7 cellular contexts compared by ENCODE assay signal in genomic region chr12:65556676-65557424, GRCh38.
DNase-seq lines count a peak whose midpoint lies in the region; ATAC-seq and TF ChIP-seq lines count a peak whose summit lies in the region.

No MANE protein-coding gene starts in this region.

- no peak overlapping the region for H3K4me3 ChIP-seq in GM12875 (ENCODE audit: low read depth, low read length)
- no peak overlapping the region for H3K4me3 ChIP-seq in NB4 (ENCODE audit: low read depth, low read length)
- no peak overlapping the region for H3K4me3 ChIP-seq in ascending aorta
- no peak overlapping the region for H3K4me3 ChIP-seq in gastrocnemius medialis

- H3K27ac ChIP-seq in ascending aorta (no peak overlapping the region), gastrocnemius medialis (no peak overlapping the region)

- H3K4me1 ChIP-seq in ascending aorta = no peaks in the 10 kb centered on the region
- peaks cover 0 to 3% of the 10 kb centered on the region in 2 donors for H3K4me1 ChIP-seq in gastrocnemius medialis

- peaks cover 7% of the 10 kb centered on the region for H3K4me1 Mint-ChIP-seq in T-helper 17 cell

- H3K27me3 Mint-ChIP-seq in T-helper 17 cell = peaks cover 45% of the 10 kb centered on the region

- no peak overlapping the region for H3K4me3 Mint-ChIP-seq in T-helper 17 cell

- DNase-seq in HEK293T (ENCODE audit: extremely low spot score) (peak; percentile 86), NB4 (ENCODE audit: low read depth) (peak; percentile 82), T-helper 17 cell (peak; percentile 14 to 44 (median 23)), ascending aorta (ENCODE audit: low spot score in 2 of 2) (peak; percentile 9 to 84), hepatic stellate cell (ENCODE audit: low spot score) (peak; percentile 58), gastrocnemius medialis (peak; percentile 18 to 45)

- H3K36me3 ChIP-seq in ascending aorta (no peaks in the 10 kb centered on the region), gastrocnemius medialis (no peaks in the 10 kb centered on the region)

- POLR2A ChIA-PET in HEK293T (lab: Yijun Ruan, JAX) = interaction anchor here (1.0 kb wide), 1 partner anchor 9 kb away, joined by 3 read pairs; no protein-coding TSS in a partner anchor

- H3K27me3 ChIP-seq in ascending aorta (no peaks in the 10 kb centered on the region), gastrocnemius medialis (no peaks in the 10 kb centered on the region)

- no peaks in the 10 kb centered on the region for H3K36me3 Mint-ChIP-seq in T-helper 17 cell (ENCODE audit: low read depth)

- peak; percentile 94 for TF ChIP-seq CTCF in GM12875 (IDR thresholded peaks at IDR 0.05; ENCODE audit: borderline replicate concordance, insufficient read depth, low read depth, low read length)
- TF ChIP-seq CTCF in NB4 (IDR thresholded peaks at IDR 0.05; ENCODE audit: low read depth, low read length) = peak; percentile 89
- TF ChIP-seq CTCF in ascending aorta (IDR thresholded peaks at IDR 0.05) = peak; percentile 59 to 95 (median 86)
- peak; percentile 44 to 86 (median 73) for TF ChIP-seq CTCF in gastrocnemius medialis (IDR thresholded peaks at IDR 0.05 in 4 of 5, conservative IDR thresholded peaks at IDR 0.05 in 1 of 5)

- TF ChIP-seq POLR2A in NB4 (IDR thresholded peaks at IDR 0.05; ENCODE audit: extremely low read depth, insufficient read length) (no peak), gastrocnemius medialis (IDR thresholded peaks at IDR 0.05) (no peak)

- ATAC-seq in T-helper 17 cell (peak; percentile 78), gastrocnemius medialis (peak; percentile 63 to 75)

- CTCF ChIA-PET in HEK293T (lab: Yijun Ruan, JAX) = interaction anchor here (0.6 to 1.7 kb wide), 18 partner anchors 10 to 854 kb away, joined by 3 to 15 read pairs (median 4); no protein-coding TSS in a partner anchor

- intact Hi-C loops in ascending aorta (cut with DNase I) (loop anchor here (1.0 to 5.0 kb wide), 5 partner anchors 46 to 550 kb away; no protein-coding TSS in a partner anchor), gastrocnemius medialis (cut with DNase I; ENCODE audit: low total_unique reads) (loop anchor here (5.0 kb wide), 3 partner anchors 475 to 550 kb away; no protein-coding TSS in a partner anchor)

- H3K27ac Mint-ChIP-seq in T-helper 17 cell = peak overlapping the region; percentile 16

- H3K9me3 ChIP-seq in T-helper 17 cell (ENCODE audit: control insufficient read depth, low read length, poor library complexity, severe bottlenecking) = no peaks in the 10 kb centered on the region
- H3K9me3 ChIP-seq in ascending aorta = no peaks in the 10 kb centered on the region
- H3K9me3 ChIP-seq in gastrocnemius medialis = no peaks in the 10 kb centered on the region

- in situ Hi-C loops in gastrocnemius medialis (cut with MboI; ENCODE audit: low sequenced_read_pairs in 4 of 4) = loop anchor here in 2 of 4 donors (25.0 kb wide), 2 partner anchors 530 to 670 kb away; no protein-coding TSS in a partner anchor

TF ChIP-seq in HEK293T, 16 proteins besides CTCF, POLR2A, EP300 and RAD21:
- TF ChIP-seq BHLHE40 (IDR thresholded peaks at IDR 0.05; ENCODE audit: borderline replicate concordance) (no peak), ELF4 (IDR thresholded peaks at IDR 0.05) (no peak), SP1 (IDR thresholded peaks at IDR 0.05) (no peak), PKNOX1 (IDR thresholded peaks at IDR 0.05) (no peak), FOXK2 (IDR thresholded peaks at IDR 0.05) (no peak), HDGF (IDR thresholded peaks at IDR 0.05; ENCODE audit: borderline replicate concordance) (no peak), FOXM1 (IDR thresholded peaks at IDR 0.05; ENCODE audit: borderline replicate concordance) (no peak), CTBP1 (IDR thresholded peaks at IDR 0.05; ENCODE audit: borderline replicate concordance) (no peak), FOXA1 (IDR thresholded peaks at IDR 0.05) (no peak), TARDBP (IDR thresholded peaks at IDR 0.05) (no peak), ARNT (IDR thresholded peaks at IDR 0.05) (no peak), L3MBTL2 (conservative IDR thresholded peaks at IDR 0.05) (no peak), LEF1 (IDR thresholded peaks at IDR 0.05; ENCODE audit: borderline replicate concordance) (no peak), NFRKB (IDR thresholded peaks at IDR 0.05) (no peak), ZNF384 (IDR thresholded peaks at IDR 0.05) (no peak), SUZ12 (IDR thresholded peaks at IDR 0.05) (no peak)

Comparison
In these comparisons a context has a peak if more than half of its experiments do, and no peak if none do; other contexts are left out.
1. DNase-seq: peak in every context shown above with its lines; median percentile 86 in HEK293T; 82 in NB4; 58 in hepatic stellate cell; 46 in ascending aorta; 32 in gastrocnemius medialis; 23 in T-helper 17 cell.